In the genomic region with DNA sequence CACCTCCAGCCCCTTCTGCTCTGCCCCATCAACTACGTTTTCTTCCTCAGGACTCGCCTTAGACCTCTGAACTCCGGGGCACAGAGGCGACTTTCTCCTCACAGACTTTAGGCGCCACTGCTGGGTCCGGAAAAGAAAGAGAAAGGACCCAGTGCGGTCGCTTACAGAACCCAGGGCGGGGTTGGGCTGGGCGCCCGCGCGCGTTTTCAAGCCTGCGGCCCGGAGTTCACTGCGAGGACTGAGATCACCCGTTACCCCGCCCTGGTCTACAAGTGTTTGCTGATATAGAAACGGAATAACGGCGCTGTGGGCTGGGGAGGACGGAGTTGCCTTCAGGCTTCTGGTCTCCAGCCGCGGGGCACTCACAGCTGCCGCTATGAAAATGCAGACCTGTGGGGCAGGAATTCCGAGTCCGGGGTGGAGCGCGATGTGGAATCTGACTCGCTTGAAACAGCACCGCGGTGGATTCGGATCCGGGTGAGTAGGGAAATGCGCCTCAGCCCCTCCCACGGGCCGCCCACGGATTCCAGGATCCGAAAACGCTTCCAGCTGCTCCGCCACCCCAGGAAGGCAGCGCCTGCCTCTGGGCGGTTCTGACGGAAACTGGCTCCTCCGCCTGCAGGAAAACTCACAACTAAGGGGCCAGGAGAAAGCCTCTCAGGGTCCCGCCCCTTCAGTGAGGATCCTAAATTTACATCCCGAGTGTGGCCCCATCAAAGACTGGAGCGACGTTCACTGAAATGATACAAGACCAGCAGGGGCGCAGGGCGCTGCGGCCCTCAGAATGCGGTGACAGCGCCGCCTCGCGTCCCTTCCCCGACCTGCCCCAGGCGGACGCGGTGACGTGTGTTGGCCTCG, we compare ENCODE assay signal across 8 cellular contexts. TPM values are rescaled to one million over a fixed set of nuclear protein-coding genes. Genes with fewer than 3 reads are reported as not detected.
DNase-seq lines count a peak whose midpoint lies in the region; ATAC-seq and TF ChIP-seq lines count a peak whose summit lies in the region.

No MANE protein-coding gene starts in this region.

- peaks cover 29% of the 10 kb centered on the region for H3K4me1 ChIP-seq in OCI-LY1 (ENCODE audit: insufficient read depth, low read length, severe bottlenecking)
- H3K4me1 ChIP-seq in mucosa of descending colon (ENCODE audit: low read depth): peaks cover 16% of the 10 kb centered on the region

- no peaks in the 10 kb centered on the region for H3K9me2 ChIP-seq in OCI-LY1 (ENCODE audit: low read depth, low read length)

- TF ChIP-seq CTCF in CD4-positive, alpha-beta T cell (IDR thresholded peaks at IDR 0.05): peak; percentile 99
- TF ChIP-seq CTCF in OCI-LY1 (IDR thresholded peaks at IDR 0.05; ENCODE audit: low read length) (peak; percentile 99), mucosa of descending colon (IDR thresholded peaks at IDR 0.05) (peak; percentile 88)

- H3K4me2 ChIP-seq in OCI-LY1 (ENCODE audit: low read length): peak overlapping the region; percentile 75

- H3K4me3 Mint-ChIP-seq in CD4-positive, alpha-beta T cell: peak overlapping the region; percentile 90

- no peaks in the 10 kb centered on the region; the same call in 1 of the 2 replicates for H3F3A ChIP-seq in OCI-LY1 (ENCODE audit: insufficient read depth, low read length)

- H3K36me3 Mint-ChIP-seq in CD4-positive, alpha-beta T cell (ENCODE audit: low read depth): peaks cover 10% of the 10 kb centered on the region

- H3K4me1 Mint-ChIP-seq in CD4-positive, alpha-beta T cell (ENCODE audit: low read depth): peaks cover 42% of the 10 kb centered on the region

- no peaks in the 10 kb centered on the region for H3K27me3 Mint-ChIP-seq in CD4-positive, alpha-beta T cell

- H3K27ac Mint-ChIP-seq in CD4-positive, alpha-beta T cell: peak overlapping the region; percentile 83

- peak; percentile 72 for ATAC-seq in CD4-positive, alpha-beta T cell (ENCODE audit: poor library complexity)
- ATAC-seq in GM19395 (IDR thresholded peaks at IDR 0.05; ENCODE audit: unreplicated experiment): peak; percentile 65
- ATAC-seq in HG03565 (IDR thresholded peaks at IDR 0.05; ENCODE audit: unreplicated experiment): peak; percentile 61
- peak; percentile 84 for ATAC-seq in mucosa of descending colon

- no peaks in the 10 kb centered on the region for H4K20me1 ChIP-seq in OCI-LY1 (ENCODE audit: insufficient read depth, low read length)

- peak overlapping the region; percentile 76 for H3K9ac ChIP-seq in OCI-LY1 (ENCODE audit: low read length)

- no peaks in the 10 kb centered on the region for H3K9me3 Mint-ChIP-seq in CD4-positive, alpha-beta T cell

- H3K27ac ChIP-seq in CD4-positive, alpha-beta T cell (ENCODE audit: low read depth, low read length): peak overlapping the region; percentile 58
- H3K27ac ChIP-seq in OCI-LY1 (ENCODE audit: low read depth, low read length, poor library complexity, severe bottlenecking): peak overlapping the region; percentile 57
- peak overlapping the region; percentile 29 for H3K27ac ChIP-seq in epithelial cell of prostate

- H3K36me3 ChIP-seq in OCI-LY1 (ENCODE audit: insufficient read depth, low read length) (no peaks in the 10 kb centered on the region), mucosa of descending colon (ENCODE audit: low read depth) (no peaks in the 10 kb centered on the region)

- peak overlapping the region; percentile 67; the same call in 1 of the 2 replicates for H2AFZ ChIP-seq in OCI-LY1 (ENCODE audit: low read length)

- intact Hi-C loops in CD4-positive, alpha-beta T cell (cut with DNase I, micrococcal nuclease): loop anchor here (1.0 to 5.0 kb wide), 6 partner anchors 14 to 100 kb away; no protein-coding TSS in a partner anchor
- intact Hi-C loops in mucosa of descending colon (cut with DNase I, micrococcal nuclease): no loop called here

- H3K9me3 ChIP-seq in CD4-positive, alpha-beta T cell (ENCODE audit: control insufficient read depth, low read length): no peaks in the 10 kb centered on the region
- no peaks in the 10 kb centered on the region for H3K9me3 ChIP-seq in OCI-LY1 (ENCODE audit: low read length)
- H3K9me3 ChIP-seq in mucosa of descending colon: no peaks in the 10 kb centered on the region

- peak; percentile 71 to 86 (median 77) for DNase-seq in CD4-positive, alpha-beta T cell
- DNase-seq in activated T-cell treated with anti-CD3 and anti-CD28 coated beads for 4 hours (peak; percentile 75), epithelial cell of prostate (ENCODE audit: low read depth, low spot score) (peak; percentile 57), mucosa of descending colon (peak; percentile 89 to 93 (median 91))
- DNase-seq in stimulated activated CD8-positive, alpha-beta memory T cell treated with anti-CD3 and anti-CD28 coated beads, Interleukin-4, amount 100 ng/mL, for 24 hours (ENCODE audit: low read depth): peak; percentile 77

- POLR2A ChIA-PET in CD4-positive, alpha-beta T cell (lab: Charles Lee): interaction anchor here (0.5 to 2.0 kb wide), 7 partner anchors 14 to 819 kb away, joined by 3 to 16 read pairs (median 3); partner anchors contain the start of genes ABCF1 and HLA-F

- no peaks in the 10 kb centered on the region for H3K27me3 ChIP-seq in CD4-positive, alpha-beta T cell (ENCODE audit: control insufficient read depth, insufficient read depth, low read length)
- H3K27me3 ChIP-seq in OCI-LY1 (ENCODE audit: insufficient read depth, low read length): no peaks in the 10 kb centered on the region

- no peaks in the 10 kb centered on the region for H3K79me2 ChIP-seq in OCI-LY1 (ENCODE audit: insufficient read depth, low read length)

- H3K4me3 ChIP-seq in OCI-LY1 (ENCODE audit: low read depth, low read length, poor library complexity, severe bottlenecking): peak overlapping the region; percentile 74
- peak overlapping the region; percentile 7 for H3K4me3 ChIP-seq in mucosa of descending colon

- CTCF ChIA-PET in CD4-positive, alpha-beta T cell (lab: Charles Lee): interaction anchor here (0.8 to 8.5 kb wide), 11 partner anchors 17 to 214 kb away, joined by 3 to 82 read pairs (median 4); no protein-coding TSS in a partner anchor

RNA-seq across cellular contexts. Expression of gene HLA-F, which starts 29.4 kb away (rescaled TPM):
- 100 to 1,000 TPM; 560 TPM for total RNA-seq in CD4-positive, alpha-beta T cell
- total RNA-seq in mucosa of descending colon: 100 to 1,000 TPM; 151 to 416 (median 198) TPM

Comparison
In these comparisons a context has a peak if more than half of its experiments do, and no peak if none do; other contexts are left out.
1. Peak in every context shown above with its lines: DNase-seq, ATAC-seq, H3K4me3 ChIP-seq and H3K27ac ChIP-seq.
2. intact Hi-C loops: an anchor here in CD4-positive, alpha-beta T cell (1.0 to 5.0 kb wide); none called in mucosa of descending colon.